19 cellular contexts compared by ENCODE assay signal in the genomic region with DNA sequence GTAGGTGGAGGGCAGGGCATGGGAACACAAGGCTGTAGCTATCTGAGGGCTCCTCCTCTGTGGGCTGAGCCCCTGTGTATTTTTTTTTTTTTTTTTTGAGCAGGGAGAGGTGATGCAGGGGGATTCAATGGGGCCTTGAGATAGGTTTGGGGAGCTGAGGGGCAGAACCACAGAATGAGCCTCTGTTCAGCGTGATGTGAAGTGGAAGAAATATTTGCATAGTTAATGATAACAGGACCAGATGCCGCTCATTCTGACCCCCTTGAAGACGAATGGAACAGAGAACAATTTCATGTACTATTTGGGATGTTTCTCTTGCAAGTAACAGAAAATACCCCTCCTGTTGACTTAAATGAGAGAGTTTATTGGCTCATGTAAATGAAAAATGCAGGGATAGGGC.
DNase-seq lines count a peak whose midpoint lies in the region; ATAC-seq lines count a peak whose summit lies in the region.
"Had no signal": no experiment of that assay in that cellular context is flagged by ENCODE, and none has a peak within 500 bp of the region (broad histone marks: within the 10 kb centered on the region; RNA-seq: fewer than 3 reads in every experiment).

No MANE protein-coding gene starts in this region.

- DNase-seq in NCI-H526 treated with DMSO at 0.1 percent for 48 hours (lab: John Stamatoyannopoulos, UW) (peak; percentile 21), cortex of kidney (lab: John Stamatoyannopoulos, UW) (no peak), UCSD-AML1 (lab: John Stamatoyannopoulos, UW; ENCODE audit: unreplicated experiment) (no peak)
- no peak for DNase-seq in activated CD4-positive, alpha-beta T cell treated with anti-CD3 and anti-CD28 coated beads for 48 hours
- DNase-seq in stimulated activated CD4-positive, alpha-beta T cell treated with anti-CD3 and anti-CD28 coated beads, Interleukin-2, amount 100 ng/mL, for 48 hours: no peak
- DNase-seq: activated CD8-positive, alpha-beta memory T cell treated with anti-CD3 and anti-CD28 coated beads, Interleukin-2, amount 50 U/mL, for 4 hours; amygdala; CD8-positive, alpha-beta T cell; DMS79 treated with DMSO at 0.1 percent for 48 hours; effector memory CD4-positive, alpha-beta T cell; head of caudate nucleus; NCI-H748 treated with DMSO at 0.1 percent for 48 hours; PC-3; stimulated activated CD4-positive, alpha-beta T cell treated with anti-CD3 and anti-CD28 coated beads, Interleukin-2, amount 100 ng/mL, for 24 hours; uterus had no signal

- ATAC-seq in GM18907 (IDR thresholded peaks at IDR 0.05; ENCODE audit: unreplicated experiment) (peak; percentile 95), GM21447 (IDR thresholded peaks at IDR 0.05; ENCODE audit: unreplicated experiment) (peak; percentile 79), HG03095 (IDR thresholded peaks at IDR 0.05; ENCODE audit: unreplicated experiment) (peak; percentile 64)
- ATAC-seq: CD8-positive, alpha-beta T cell; PC-3; sciatic nerve had no signal
